13 cellular contexts compared by ENCODE assay signal in the genomic region with DNA sequence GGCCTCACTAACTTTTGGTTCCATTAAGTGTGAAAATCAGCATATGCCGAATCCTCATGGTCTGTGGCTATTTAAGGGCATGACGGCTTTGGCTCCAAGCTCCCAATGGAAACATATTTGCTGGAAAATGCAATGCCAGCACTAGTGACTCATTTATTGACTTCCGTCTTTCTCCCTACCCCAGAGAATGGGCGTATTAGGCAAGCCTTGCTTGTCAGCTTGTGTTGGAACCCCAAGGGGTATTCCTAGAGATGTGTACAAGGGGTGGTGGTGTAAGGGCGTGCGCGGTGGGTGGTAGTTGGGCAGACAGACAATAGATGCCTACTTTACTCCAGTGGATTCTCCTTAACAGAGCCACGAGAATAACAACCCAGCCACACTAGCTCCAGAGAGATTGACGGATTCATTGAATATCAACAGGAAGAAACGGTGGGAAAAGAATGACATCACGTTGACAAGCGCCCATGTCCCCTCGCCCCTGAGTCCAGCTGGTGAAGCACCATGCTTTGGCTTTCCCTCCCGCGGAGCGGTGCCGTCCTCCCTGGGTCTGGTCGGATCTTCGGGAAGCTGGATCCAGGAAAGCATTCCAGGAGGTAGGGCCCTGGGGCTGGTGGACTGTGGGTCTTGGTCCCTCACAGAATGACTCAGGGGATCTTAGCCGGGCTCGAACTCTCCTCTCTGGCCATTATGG. TPM values are rescaled to one million over a fixed set of nuclear protein-coding genes. Genes with fewer than 3 reads are reported as not detected.
DNase-seq lines count a peak whose midpoint lies in the region; ATAC-seq and TF ChIP-seq lines count a peak whose summit lies in the region.
"Had no signal": no experiment of that assay in that cellular context is flagged by ENCODE, and none has a peak within 500 bp of the region (broad histone marks: within the 10 kb centered on the region; RNA-seq: fewer than 3 reads in every experiment).

No MANE protein-coding gene starts in this region.

- H3K4me3 Mint-ChIP-seq in activated CD4-positive, alpha-beta T cell treated with anti-CD3 and anti-CD28 coated beads, Interleukin-2, amount 10 ng/mL, durations not matched to agents 24 days and 14 days = peak overlapping the region; percentile 26
- H3K4me3 Mint-ChIP-seq: activated naive CD8-positive, alpha-beta T cell treated with anti-CD3 and anti-CD28 coated beads, Interleukin-2, amount 50 U/mL, for 24 hours had no signal

- H3K4me1 ChIP-seq in lung (ENCODE audit: control insufficient read depth in 2 of 2, insufficient read depth in 2 of 2, low read length in 2 of 2) = no peaks in the 10 kb centered on the region

- peak overlapping the region; percentile 38 to 80 for H3K27ac ChIP-seq in coronary artery
- H3K27ac ChIP-seq in lung (ENCODE audit: low read depth in 1 of 2, low read length in 1 of 2) = peak overlapping the region in 1 of 2 donors; percentile 61
- H3K27ac ChIP-seq: epithelial cell of prostate had no signal

- TF ChIP-seq CTCF in coronary artery (IDR thresholded peaks at IDR 0.05) (no peak), lung (IDR thresholded peaks at IDR 0.05; ENCODE audit: control extremely low read depth, extremely low read depth) (no peak)

- 72 to 78% methylated on average over 21 of the region's 21 CpGs for WGBS in lung, 2 donors

- H3K4me3 ChIP-seq in coronary artery (peak overlapping the region; percentile 37), lung (no peak overlapping the region)

- H3K36me3 ChIP-seq in lung (ENCODE audit: control insufficient read depth in 2 of 2, insufficient read depth in 2 of 2, low read length in 2 of 2) = no peaks in the 10 kb centered on the region

- intact Hi-C loops in activated CD4-positive, alpha-beta T cell treated with anti-CD3 and anti-CD28 coated beads, Interleukin-2, amount 10 ng/mL, durations not matched to agents 24 days and 14 days (cut with micrococcal nuclease) = no loop called here

- DNase-seq in activated CD4-positive, alpha-beta T cell treated with anti-CD3 and anti-CD28 coated beads, Interleukin-2, amount 10 ng/mL, durations not matched to agents 24 days and 14 days = no peak
- no peak for DNase-seq in activated CD4-positive, alpha-beta T cell treated with anti-CD3 and anti-CD28 coated beads, Interleukin-2, amount 50 U/mL, for 1 hour
- DNase-seq in coronary artery (ENCODE audit: low spot score) (peak; percentile 73), lung (ENCODE audit: low spot score) (peak; percentile 29), ureter (ENCODE audit: low spot score) (peak; percentile 42), NCI-H2171 (lab: John Stamatoyannopoulos, UW) (no peak), NCI-H1436 treated with DMSO at 0.1 percent for 48 hours (lab: John Stamatoyannopoulos, UW) (no peak), hypothalamus (lab: John Stamatoyannopoulos, UW) (no peak)
- DNase-seq: mesendoderm had no signal

- H3K9me3 ChIP-seq in lung (ENCODE audit: control insufficient read depth in 2 of 2, insufficient read depth in 1 of 2, low read length in 1 of 2) = peaks cover 0 to 16% of the 10 kb centered on the region in 2 donors

- peaks cover 12% of the 10 kb centered on the region for H3K4me1 Mint-ChIP-seq in activated CD4-positive, alpha-beta T cell treated with anti-CD3 and anti-CD28 coated beads, Interleukin-2, amount 10 ng/mL, durations not matched to agents 24 days and 14 days

- peak; percentile 37 for ATAC-seq in lung (ENCODE audit: insufficient read depth, low FRiP score)

- peaks cover 1% of the 10 kb centered on the region for H3K36me3 Mint-ChIP-seq in activated CD4-positive, alpha-beta T cell treated with anti-CD3 and anti-CD28 coated beads, Interleukin-2, amount 10 ng/mL, durations not matched to agents 24 days and 14 days (ENCODE audit: low read depth)

- H3K27ac Mint-ChIP-seq in activated CD4-positive, alpha-beta T cell treated with anti-CD3 and anti-CD28 coated beads, Interleukin-2, amount 10 ng/mL, durations not matched to agents 24 days and 14 days = peak overlapping the region; percentile 72

- H3K9me3 Mint-ChIP-seq in activated CD4-positive, alpha-beta T cell treated with anti-CD3 and anti-CD28 coated beads, Interleukin-2, amount 10 ng/mL, durations not matched to agents 24 days and 14 days = peaks cover 19% of the 10 kb centered on the region

- peaks cover 8% of the 10 kb centered on the region for H3K27me3 Mint-ChIP-seq in activated CD4-positive, alpha-beta T cell treated with anti-CD3 and anti-CD28 coated beads, Interleukin-2, amount 10 ng/mL, durations not matched to agents 24 days and 14 days

- no peaks in the 10 kb centered on the region for H3K27me3 ChIP-seq in lung (ENCODE audit: control insufficient read depth, insufficient read depth)

RNA-seq across cellular contexts. Expression of a gene that starts 10.3 kb away (rescaled TPM):
- not detected in 2 replicates for total RNA-seq in activated CD4-positive, alpha-beta T cell treated with anti-CD3 and anti-CD28 coated beads, Interleukin-2, amount 10 ng/mL, durations not matched to agents 24 days and 14 days
- 1 to 10 TPM in 1 of 2 donors, under 1 TPM in 1; 0.82 to 1.2 TPM for total RNA-seq in lung
- 1 to 10 TPM; 1.5 to 1.8 TPM for polyA plus RNA-seq in lung
- 0.49 TPM for total RNA-seq in ureter
- total RNA-seq: A673 had no signal

RNA-seq across cellular contexts. Expression of a gene that starts 25.0 kb away (rescaled TPM):
- total RNA-seq in activated CD4-positive, alpha-beta T cell treated with anti-CD3 and anti-CD28 coated beads, Interleukin-2, amount 10 ng/mL, durations not matched to agents 24 days and 14 days = 0.17 and 0.26 TPM in 2 replicates
- total RNA-seq in lung = 10 to 100 TPM in 1 of 2 donors, 1 to 10 TPM in 1; 1.2 to 18.5 TPM
- 10 to 100 TPM in 1 of 2 donors, 1 to 10 TPM in 1; 1.9 to 24.0 TPM for polyA plus RNA-seq in lung
- total RNA-seq in ureter = 0.68 TPM
- total RNA-seq: A673 had no signal

RNA-seq across cellular contexts. Expression of a gene that starts 46.4 kb away (rescaled TPM):
- not detected in 2 replicates for total RNA-seq in activated CD4-positive, alpha-beta T cell treated with anti-CD3 and anti-CD28 coated beads, Interleukin-2, amount 10 ng/mL, durations not matched to agents 24 days and 14 days
- 1 to 10 TPM; 1.1 to 3.4 TPM for total RNA-seq in lung
- 10 to 100 TPM in 1 of 2 donors, not detected in 1; 11.9 TPM for polyA plus RNA-seq in lung
- total RNA-seq in ureter = not detected
- total RNA-seq: A673, temporal lobe had no signal

RNA-seq across cellular contexts. Expression of a gene that starts 54.5 kb away (rescaled TPM):
- total RNA-seq in activated CD4-positive, alpha-beta T cell treated with anti-CD3 and anti-CD28 coated beads, Interleukin-2, amount 10 ng/mL, durations not matched to agents 24 days and 14 days = 14.9 and 15.3 TPM in 2 replicates
- 10 to 100 TPM; 12.9 to 21.0 TPM for total RNA-seq in lung
- 10 to 100 TPM in 1 of 2 donors, 1 to 10 TPM in 1; 8.0 to 66.3 TPM for polyA plus RNA-seq in lung
- 4.3 TPM for total RNA-seq in ureter
- total RNA-seq: A673 had no signal

Comparison
In these comparisons a context has a peak if more than half of its experiments do, and no peak if none do; other contexts are left out.
1. DNase-seq: peak in coronary artery (single experiment), lung (single experiment) and ureter (single experiment); none in activated CD4-positive, alpha-beta T cell treated with anti-CD3 and anti-CD28 coated beads, Interleukin-2, amount 10 ng/mL, durations not matched to agents 24 days and 14 days (single experiment), activated CD4-positive, alpha-beta T cell treated with anti-CD3 and anti-CD28 coated beads, Interleukin-2, amount 50 U/mL, for 1 hour (single experiment), NCI-H2171 (single experiment), NCI-H1436 treated with DMSO at 0.1 percent for 48 hours (single experiment) and hypothalamus (0 of 51).